13 cellular contexts compared by ENCODE assay signal in the genomic region with DNA sequence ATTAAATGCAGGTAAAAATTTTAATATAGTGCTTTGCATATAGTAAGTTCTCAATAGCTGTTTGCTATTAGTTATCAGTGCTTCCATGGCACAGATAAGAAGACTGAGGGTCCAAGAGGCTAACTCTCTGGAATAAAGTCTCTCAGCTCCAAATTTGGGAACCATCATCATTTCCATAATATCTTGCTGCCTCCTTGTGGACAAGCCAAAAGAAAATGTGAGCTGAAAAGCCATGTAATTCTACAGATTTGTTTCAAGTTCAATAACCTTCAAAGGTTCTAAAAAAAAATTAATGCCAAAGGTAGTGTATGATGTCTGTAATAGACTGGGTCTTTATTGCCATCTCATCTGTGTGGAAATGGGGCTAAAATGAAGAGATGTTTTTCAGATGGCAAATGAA.
DNase-seq lines count a peak whose midpoint lies in the region; ATAC-seq, FAIRE-seq and TF ChIP-seq lines count a peak whose summit lies in the region.
"Had no signal": no experiment of that assay in that cellular context is flagged by ENCODE, and none has a peak within 500 bp of the region (broad histone marks: within the 10 kb centered on the region; RNA-seq: fewer than 3 reads in every experiment).

No MANE protein-coding gene starts in this region.

- intact Hi-C loops in GM12878 (cut with micrococcal nuclease; ENCODE audit: unreplicated experiment) (no loop called here), right lobe of liver (cut with DNase I) (no loop called here), esophagus squamous epithelium (cut with DNase I) (no loop called here)

- TF ChIP-seq POLR2A in GM12878 (IDR thresholded peaks at IDR 0.05; ENCODE audit: low read depth, low read length) (no peak), right lobe of liver (IDR thresholded peaks at IDR 0.05) (no peak), esophagus squamous epithelium (IDR thresholded peaks at IDR 0.05) (no peak)

- in situ Hi-C loops in GM12878 (cut with MboI) = no loop called here

- FAIRE-seq in GM12878 (lab: Jason Lieb, UNC) = no peak

- H3K27ac ChIP-seq in GM12878 (ENCODE audit: control insufficient read depth, insufficient read depth) (no peak overlapping the region), right lobe of liver (no peak overlapping the region), esophagus squamous epithelium (no peak overlapping the region)

- no peaks in the 10 kb centered on the region for H4K20me1 ChIP-seq in GM12878 (ENCODE audit: control insufficient read depth, insufficient read depth)

- RAD21 ChIA-PET in GM12878 (lab: Charles Lee; ENCODE audit: unreplicated experiment) = interaction anchor here (1.5 kb wide), 1 partner anchor 237 kb away, joined by 3 read pairs; no protein-coding TSS in a partner anchor

- no peak overlapping the region for H2AFZ ChIP-seq in GM12878 (ENCODE audit: control insufficient read depth, low read depth, low read length)

- TF ChIP-seq RAD21 in GM12878 (IDR thresholded peaks at IDR 0.05; ENCODE audit: insufficient read depth, low read depth, low read length) = peak; percentile 40; the same call in 1 of the 2 replicates

- ATAC-seq in GM12878 (no peak), right lobe of liver (no peak), GM21526 (IDR thresholded peaks at IDR 0.05; ENCODE audit: low FRiP score, unreplicated experiment) (no peak)
- ATAC-seq: stimulated activated effector memory CD8-positive, alpha-beta T cell treated with anti-CD3 and anti-CD28 coated beads, Interleukin-12 subunit alpha, Interleukin-12 subunit beta, amount 100 ng/mL, for 72 hours had no signal

- H3K4me2 ChIP-seq in GM12878 (ENCODE audit: control insufficient read depth, insufficient read depth) = no peak overlapping the region

- TF ChIP-seq CTCF in BJ (IDR thresholded peaks at IDR 0.05; ENCODE audit: insufficient read depth, low read depth, low read length) (peak; percentile 33), LNCaP clone FGC (IDR thresholded peaks at IDR 0.05; ENCODE audit: control insufficient read depth, extremely low read depth, insufficient read depth) (peak; percentile 21; the same call in 1 of the 2 replicates), GM12878 (IDR thresholded peaks at IDR 0.05 in 2 of 3, conservative IDR thresholded peaks at IDR 0.05 in 1 of 3; ENCODE audit: control insufficient read depth in 2 of 3, extremely low read depth in 1 of 3, insufficient read depth in 1 of 3, low read depth in 3 of 3, low read length in 3 of 3) (peak in 2 of 3 experiments; percentile 6 to 27; a peak in 1 of 6 replicates), right lobe of liver (IDR thresholded peaks at IDR 0.05) (peak in 3 of 4 donors; percentile 9 to 23 (median 15)), esophagus squamous epithelium (IDR thresholded peaks at IDR 0.05) (no peak)

- H3K27me3 ChIP-seq in BJ (ENCODE audit: control insufficient read depth, insufficient read depth, low read length) (no peaks in the 10 kb centered on the region), GM12878 (replicated peaks in 1 of 2; ENCODE audit: control insufficient read depth in 2 of 2, insufficient read depth in 2 of 2, low read length in 1 of 2) (no peaks in the 10 kb centered on the region), right lobe of liver (no peaks in the 10 kb centered on the region), esophagus squamous epithelium (no peaks in the 10 kb centered on the region)

- TF ChIP-seq EP300 in GM12878 (IDR thresholded peaks at IDR 0.05; ENCODE audit: borderline replicate concordance in 1 of 2, control insufficient read depth in 1 of 2, low read depth in 2 of 2, low read length in 2 of 2) = no peak

- SMC1A ChIA-PET in GM12878 (lab: Charles Lee; ENCODE audit: uncharacterized antibody, unreplicated experiment) = interaction anchor here (1.0 to 1.7 kb wide), 2 partner anchors 124 to 514 kb away, joined by 3 to 4 read pairs; no protein-coding TSS in a partner anchor

- POLR2A ChIA-PET in BJ (lab: Charles Lee) (no interaction called here), GM12878 (lab: Charles Lee) (no interaction called here)

- CTCF ChIA-PET in BJ (lab: Yijun Ruan, JAX) (interaction anchor here (0.5 to 1.4 kb wide), 4 partner anchors 515 to 1729 kb away, joined by 3 to 4 read pairs (median 3); no protein-coding TSS in a partner anchor), GM12878 (lab: Yijun Ruan, JAX) (interaction anchor here (1.6 kb wide), 1 partner anchor 8 kb away, joined by 5 read pairs; no protein-coding TSS in a partner anchor)

- no TSS peak for BruUV-seq in GM12878 (replicated peaks; lab: Mats Ljungman, UMichigan)

- H3K79me2 ChIP-seq in GM12878 (ENCODE audit: control insufficient read depth, insufficient read depth, low read length) = no peaks in the 10 kb centered on the region

- H3K4me1 ChIP-seq in GM12878 (ENCODE audit: control insufficient read depth, insufficient read depth, low read length) (no peaks in the 10 kb centered on the region), right lobe of liver (no peaks in the 10 kb centered on the region), esophagus squamous epithelium (no peaks in the 10 kb centered on the region)
- H3K4me1 ChIP-seq: Caco-2 had no signal

- DNase-seq in BJ (ENCODE audit: low read depth) = no peak
- no peak for DNase-seq in LNCaP clone FGC (ENCODE audit: low read depth)
- DNase-seq in GM12878 (ENCODE audit: low read depth, low spot score) = no peak
- no peak for DNase-seq in right lobe of liver
- no peak for DNase-seq in NCI-H128 (lab: John Stamatoyannopoulos, UW; ENCODE audit: unreplicated experiment)
- no peak for DNase-seq in HCEC 1CT
- no peak for DNase-seq in esophagus squamous epithelium (lab: John Stamatoyannopoulos, UW)
- DNase-seq: activated CD4-positive, CD25-positive, alpha-beta regulatory T cell treated with anti-CD3 and anti-CD28 coated beads, Interleukin-2, amount 50 U/mL, for 72 hours; Caco-2; NCI-H1436 treated with DMSO at 0.1 percent for 48 hours; RPMI8226 had no signal

- no peaks in the 10 kb centered on the region for H3K36me3 ChIP-seq in BJ (ENCODE audit: control insufficient read depth, insufficient read depth, low read length)
- H3K36me3 ChIP-seq in GM12878 (ENCODE audit: control insufficient read depth in 2 of 2, insufficient read depth in 2 of 2, low read length in 1 of 2) = no peaks in the 10 kb centered on the region
- no peaks in the 10 kb centered on the region for H3K36me3 ChIP-seq in right lobe of liver
- no peaks in the 10 kb centered on the region for H3K36me3 ChIP-seq in esophagus squamous epithelium

- H3K9me3 ChIP-seq in GM12878 (replicated peaks; ENCODE audit: control insufficient read depth, insufficient read depth, low read length) (no peaks in the 10 kb centered on the region; the same call in 2 of the 3 replicates), right lobe of liver (no peaks in the 10 kb centered on the region), esophagus squamous epithelium (no peaks in the 10 kb centered on the region)
- H3K9me3 ChIP-seq: Caco-2 had no signal

- no peak overlapping the region for H3K9ac ChIP-seq in GM12878 (ENCODE audit: control insufficient read depth, insufficient read depth, low read length)

- no peak overlapping the region for H3K4me3 ChIP-seq in BJ (ENCODE audit: low read depth, low read length)
- no peak overlapping the region for H3K4me3 ChIP-seq in LNCaP clone FGC (ENCODE audit: low read depth, low read length)
- H3K4me3 ChIP-seq in GM12878 = no peak overlapping the region
- H3K4me3 ChIP-seq in right lobe of liver = no peak overlapping the region
- H3K4me3 ChIP-seq in esophagus squamous epithelium = no peak overlapping the region

TF ChIP-seq in GM12878, 131 proteins besides CTCF, POLR2A, EP300 and RAD21 (continues in another document):
- TF ChIP-seq TBL1XR1 (IDR thresholded peaks at IDR 0.05; ENCODE audit: low read depth, low read length) = no peak
- TF ChIP-seq, protein P1, sequence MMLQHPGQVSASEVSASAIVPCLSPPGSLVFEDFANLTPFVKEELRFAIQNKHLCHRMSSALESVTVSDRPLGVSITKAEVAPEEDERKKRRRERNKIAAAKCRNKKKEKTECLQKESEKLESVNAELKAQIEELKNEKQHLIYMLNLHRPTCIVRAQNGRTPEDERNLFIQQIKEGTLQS (IDR thresholded peaks at IDR 0.05; ENCODE audit: borderline replicate concordance, extremely low read depth, low read depth, low read length) = no peak
- no peak for TF ChIP-seq CHD4 (IDR thresholded peaks at IDR 0.05)
- TF ChIP-seq ZNF207 (IDR thresholded peaks at IDR 0.05; ENCODE audit: borderline replicate concordance) = no peak
- no peak for TF ChIP-seq RCOR1 (conservative IDR thresholded peaks at IDR 0.05; ENCODE audit: low read depth, low read length)
- TF ChIP-seq JUND (IDR thresholded peaks at IDR 0.05; ENCODE audit: low read depth, low read length) = no peak
- no peak for TF ChIP-seq LARP7 (IDR thresholded peaks at IDR 0.05)
- TF ChIP-seq, protein P2, sequence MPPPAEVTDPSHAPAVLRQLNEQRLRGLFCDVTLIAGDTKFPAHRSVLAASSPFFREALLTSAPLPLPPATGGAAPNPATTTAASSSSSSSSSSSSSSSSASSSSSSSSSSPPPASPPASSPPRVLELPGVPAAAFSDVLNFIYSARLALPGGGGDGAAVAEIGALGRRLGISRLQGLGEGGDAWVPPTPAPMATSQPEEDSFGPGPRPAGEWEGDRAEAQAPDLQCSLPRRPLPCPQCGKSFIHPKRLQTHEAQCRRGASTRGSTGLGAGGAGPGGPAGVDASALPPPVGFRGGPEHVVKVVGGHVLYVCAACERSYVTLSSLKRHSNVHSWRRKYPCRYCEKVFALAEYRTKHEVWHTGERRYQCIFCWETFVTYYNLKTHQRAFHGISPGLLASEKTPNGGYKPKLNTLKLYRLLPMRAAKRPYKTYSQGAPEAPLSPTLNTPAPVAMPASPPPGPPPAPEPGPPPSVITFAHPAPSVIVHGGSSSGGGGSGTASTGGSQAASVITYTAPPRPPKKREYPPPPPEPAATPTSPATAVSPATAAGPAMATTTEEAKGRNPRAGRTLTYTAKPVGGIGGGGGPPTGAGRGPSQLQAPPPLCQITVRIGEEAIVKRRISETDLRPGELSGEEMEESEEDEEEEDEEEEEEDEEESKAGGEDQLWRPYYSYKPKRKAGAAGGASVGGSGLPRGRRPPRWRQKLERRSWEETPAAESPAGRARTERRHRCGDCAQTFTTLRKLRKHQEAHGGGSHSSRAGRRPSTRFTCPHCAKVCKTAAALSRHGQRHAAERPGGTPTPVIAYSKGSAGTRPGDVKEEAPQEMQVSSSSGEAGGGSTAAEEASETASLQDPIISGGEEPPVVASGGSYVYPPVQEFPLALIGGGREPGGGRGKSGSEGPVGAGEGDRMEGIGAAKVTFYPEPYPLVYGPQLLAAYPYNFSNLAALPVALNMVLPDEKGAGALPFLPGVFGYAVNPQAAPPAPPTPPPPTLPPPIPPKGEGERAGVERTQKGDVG (CRISPR knock-in tag; IDR thresholded peaks at IDR 0.05) = no peak

Comparison
In these comparisons a context has a peak if more than half of its experiments do, and no peak if none do; other contexts are left out.
1. CTCF ChIP-seq: peak in BJ (single experiment), LNCaP clone FGC (single experiment), GM12878 (2 of 3) and right lobe of liver (3 of 4); none in esophagus squamous epithelium (0 of 6).